In genomic region chr16:79329163-79329521, GRCh38 we compare ENCODE assay signal across 25 cellular contexts.
DNase-seq lines count a peak whose midpoint lies in the region; ATAC-seq, FAIRE-seq and TF ChIP-seq lines count a peak whose summit lies in the region.
"Had no signal": no experiment of that assay in that cellular context is flagged by ENCODE, and none has a peak within 500 bp of the region (broad histone marks: within the 10 kb centered on the region; RNA-seq: fewer than 3 reads in every experiment).

No MANE protein-coding gene starts in this region.

- H3K4me3 ChIP-seq in right lobe of liver = no peak overlapping the region
- no peak overlapping the region for H3K4me3 ChIP-seq in HepG2 (replicated peaks in 1 of 3; ENCODE audit: insufficient read depth in 1 of 3, low read depth in 2 of 3, low read length in 3 of 3)
- peak overlapping the region; percentile 41; the same call in 1 of the 2 replicates for H3K4me3 ChIP-seq in iPS-20b (ENCODE audit: low read length)
- H3K4me3 ChIP-seq in upper lobe of right lung = no peak overlapping the region

- DNase-seq in right lobe of liver = no peak
- no peak for DNase-seq in HepG2 (ENCODE audit: low spot score)
- DNase-seq in SIG-M5 treated with dmso at 0.1 percent for 504 hours (lab: John Stamatoyannopoulos, UW; ENCODE audit: unreplicated experiment) = peak; percentile 93
- no peak for DNase-seq in upper lobe of right lung
- no peak for DNase-seq in G401 (ENCODE audit: low spot score)
- DNase-seq in GM12892 (ENCODE audit: insufficient read length) = no peak
- DNase-seq in activated naive CD4-positive, alpha-beta T cell (lab: John Stamatoyannopoulos, UW) = no peak
- DNase-seq: activated CD4-positive, alpha-beta T cell treated with anti-CD3 and anti-CD28 coated beads, Interleukin-2, amount 50 U/mL, for 1 hour; activated CD8-positive, alpha-beta memory T cell treated with anti-CD3 and anti-CD28 coated beads, Interleukin-2, amount 50 U/mL, for 48 hours; activated naive CD8-positive, alpha-beta T cell treated with anti-CD3 and anti-CD28 coated beads, Interleukin-2, amount 10 ng/mL, durations not matched to agents 7 days and 5 days; BE2C; effector CD4-positive, alpha-beta T cell; erythroblast; foreskin melanocyte; KBM-7; mesendoderm; NCI-H1048; NCI-H187 treated with DMSO at 0.1 percent for 48 hours; NCI-H774; right cardiac atrium; T-helper 2 cell had no signal

- intact Hi-C loops in right lobe of liver (cut with DNase I) (no loop called here), HepG2 (cut with micrococcal nuclease; ENCODE audit: unreplicated experiment) (no loop called here), upper lobe of right lung (cut with DNase I) (no loop called here)

- FAIRE-seq in HepG2 (lab: Jason Lieb, UNC) = no peak
- no peak for FAIRE-seq in GM12892 (lab: Jason Lieb, UNC)
- FAIRE-seq: A204.1, H54 had no signal

- H3K9ac ChIP-seq in HepG2 (ENCODE audit: insufficient read depth, low read depth, low read length) = no peak overlapping the region
- peak overlapping the region; percentile 32; the same call in 1 of the 2 replicates for H3K9ac ChIP-seq in iPS-20b (ENCODE audit: low read depth, low read length)

- H3K27me3 ChIP-seq in right lobe of liver (no peaks in the 10 kb centered on the region), HepG2 (ENCODE audit: control insufficient read depth in 1 of 2, insufficient read depth in 2 of 2, low read length in 2 of 2) (peaks cover 0 to 2% of the 10 kb centered on the region in 2 experiments; a peak in 1 of 5 replicates), iPS-20b (ENCODE audit: insufficient read depth, low read length) (no peaks in the 10 kb centered on the region), upper lobe of right lung (no peaks in the 10 kb centered on the region)
- H3K27me3 ChIP-seq: BE2C had no signal

- no peaks in the 10 kb centered on the region for H3K79me2 ChIP-seq in HepG2 (ENCODE audit: insufficient read depth, low read length)

- no peak for TF ChIP-seq CTCF in right lobe of liver (IDR thresholded peaks at IDR 0.05)
- TF ChIP-seq CTCF in HepG2 (CRISPR knock-in tag; IDR thresholded peaks at IDR 0.05) = no peak
- TF ChIP-seq CTCF in upper lobe of right lung (IDR thresholded peaks at IDR 0.05) = no peak

- TF ChIP-seq POLR2A in right lobe of liver (IDR thresholded peaks at IDR 0.05) = no peak
- no peak for TF ChIP-seq POLR2A in HepG2 (IDR thresholded peaks at IDR 0.05; ENCODE audit: insufficient read depth in 1 of 2, low read depth in 2 of 2, low read length in 2 of 2)
- TF ChIP-seq POLR2A in GM12892 (IDR thresholded peaks at IDR 0.05; ENCODE audit: low read depth, low read length) = no peak

- no peaks in the 10 kb centered on the region for H4K20me1 ChIP-seq in HepG2 (ENCODE audit: insufficient read depth, low read length)

- no peak for TF ChIP-seq RAD21 in HepG2 (CRISPR knock-in tag; IDR thresholded peaks at IDR 0.05)

- in situ Hi-C loops in HepG2 (cut with HindIII; ENCODE audit: extremely low pct_ligation_motif_present, low pct_unique_long_range_greater_than_20kb) (no loop called here), G401 (cut with HindIII; ENCODE audit: low sequenced_read_pairs) (no loop called here)

- H2AFZ ChIP-seq in HepG2 (ENCODE audit: low read length) = no peak overlapping the region

- H3K27ac ChIP-seq in right lobe of liver (no peak overlapping the region), HepG2 (ENCODE audit: extremely low read length, insufficient read depth, low read length) (no peak overlapping the region), iPS-20b (ENCODE audit: low read length) (no peak overlapping the region), upper lobe of right lung (no peak overlapping the region)

- TF ChIP-seq EP300 in HepG2 (IDR thresholded peaks at IDR 0.05; ENCODE audit: low read depth in 2 of 2, low read length in 2 of 2) (no peak), HepG2 (CRISPR knock-in tag; IDR thresholded peaks at IDR 0.05; ENCODE audit: borderline replicate concordance) (no peak)

- no peak overlapping the region for H3K4me2 ChIP-seq in HepG2 (ENCODE audit: low read depth, low read length)

- peak; percentile 38 to 80 (median 56) for ATAC-seq in right lobe of liver
- ATAC-seq in HepG2 = no peak
- ATAC-seq in upper lobe of right lung = peak; percentile 73
- ATAC-seq: Panc1 had no signal

- POLR2A ChIA-PET in HepG2 (lab: Yijun Ruan, JAX) = no interaction called here

- WGBS in right lobe of liver (ENCODE audit: insufficient coverage, low coverage, low lambda C conversion rate, missing lambda C conversion rate) = 67% methylated on average over 5 of the region's 5 CpGs
- 60% methylated on average over 5 of the region's 5 CpGs for WGBS in HepG2 (ENCODE audit: low lambda C conversion rate)

- no TSS peak for BruUV-seq in HepG2 (replicated peaks; lab: Mats Ljungman, UMichigan)

- H3K4me1 ChIP-seq in right lobe of liver = no peaks in the 10 kb centered on the region
- no peaks in the 10 kb centered on the region for H3K4me1 ChIP-seq in HepG2 (ENCODE audit: insufficient read depth, low read length)
- peaks cover 19% of the 10 kb centered on the region for H3K4me1 ChIP-seq in iPS-20b (ENCODE audit: insufficient read depth, low read length)
- H3K4me1 ChIP-seq in upper lobe of right lung = peaks cover 9% of the 10 kb centered on the region
- H3K4me1 ChIP-seq: BE2C had no signal

- H3K36me3 ChIP-seq in right lobe of liver (no peaks in the 10 kb centered on the region), HepG2 (replicated peaks in 1 of 2; ENCODE audit: control insufficient read depth in 1 of 2, insufficient read depth in 2 of 2, low read length in 2 of 2) (no peaks in the 10 kb centered on the region), iPS-20b (ENCODE audit: insufficient read depth, low read depth, low read length) (no peaks in the 10 kb centered on the region), upper lobe of right lung (no peaks in the 10 kb centered on the region)
- H3K36me3 ChIP-seq: BE2C had no signal

- H3K9me3 ChIP-seq in right lobe of liver (no peaks in the 10 kb centered on the region), HepG2 (ENCODE audit: low read length) (no peaks in the 10 kb centered on the region), iPS-20b (ENCODE audit: insufficient read depth, low read depth, low read length) (no peaks in the 10 kb centered on the region), upper lobe of right lung (no peaks in the 10 kb centered on the region)

- CTCF ChIA-PET in HepG2 (lab: Yijun Ruan, JAX; ENCODE audit: low intra/inter-chr PET ratio, low total read pairs) = no interaction called here

TF ChIP-seq in HepG2, 621 proteins besides CTCF, POLR2A, EP300 and RAD21:
- TF ChIP-seq GATAD2A (CRISPR knock-in tag; IDR thresholded peaks at IDR 0.05) (no peak), CBX5 (CRISPR knock-in tag; IDR thresholded peaks at IDR 0.05; ENCODE audit: borderline replicate concordance) (no peak), IRF2 (CRISPR knock-in tag; IDR thresholded peaks at IDR 0.05) (no peak), ZSCAN5A (CRISPR knock-in tag; IDR thresholded peaks at IDR 0.05; ENCODE audit: borderline replicate concordance) (no peak), RERE (CRISPR knock-in tag; IDR thresholded peaks at IDR 0.05; ENCODE audit: low read depth) (no peak), TSC22D2 (CRISPR knock-in tag; IDR thresholded peaks at IDR 0.05; ENCODE audit: borderline replicate concordance) (no peak)
TF ChIP-seq in HepG2: peak in this region for 0.
